8 cellular contexts compared by ENCODE assay signal in genomic region chr1:6358757-6359567, GRCh38. TPM values are rescaled to one million over a fixed set of nuclear protein-coding genes. Genes with fewer than 3 reads are reported as not detected.
A peak's percentile ranks its signal among the peaks of the same experiment; 100 is the strongest.
DNase-seq lines count a peak whose midpoint lies in the region; ATAC-seq lines count a peak whose summit lies in the region.

No MANE protein-coding gene starts in this region.

- H3K4me1 Mint-ChIP-seq in immature natural killer cell, result peaks cover 43 to 49% of the 10 kb centered on the region in 2 donors
- peaks cover 21 to 23% of the 10 kb centered on the region in 2 donors for H3K4me1 Mint-ChIP-seq in stimulated activated naive B cell treated with anti-CD40 and anti-IgM and Interleukin-4, amounts not matched to agents 10 μg/mL and 1 μg/mL and 100 μg/mL, for 72 hours

- H3K36me3 Mint-ChIP-seq in immature natural killer cell, result no peaks in the 10 kb centered on the region
- peaks cover 0 to 4% of the 10 kb centered on the region in 2 donors for H3K36me3 Mint-ChIP-seq in stimulated activated naive B cell treated with anti-CD40 and anti-IgM and Interleukin-4, amounts not matched to agents 10 μg/mL and 1 μg/mL and 100 μg/mL, for 72 hours

- peak overlapping the region; percentile 94 to 96 (median 96) for H3K27ac Mint-ChIP-seq in immature natural killer cell
- H3K27ac Mint-ChIP-seq in stimulated activated naive B cell treated with anti-CD40 and anti-IgM and Interleukin-4, amounts not matched to agents 10 μg/mL and 1 μg/mL and 100 μg/mL, for 72 hours, result peak overlapping the region; percentile 96

- no peaks in the 10 kb centered on the region for H3K9me3 Mint-ChIP-seq in immature natural killer cell
- no peaks in the 10 kb centered on the region for H3K9me3 Mint-ChIP-seq in stimulated activated naive B cell treated with anti-CD40 and anti-IgM and Interleukin-4, amounts not matched to agents 10 μg/mL and 1 μg/mL and 100 μg/mL, for 72 hours

- H3K4me3 Mint-ChIP-seq in immature natural killer cell, result peak overlapping the region; percentile 60 to 83 (median 81)
- H3K4me3 Mint-ChIP-seq in stimulated activated naive B cell treated with anti-CD40 and anti-IgM and Interleukin-4, amounts not matched to agents 10 μg/mL and 1 μg/mL and 100 μg/mL, for 72 hours, result peak overlapping the region; percentile 64 to 72

- peak; percentile 57 to 67 for ATAC-seq in stimulated activated naive B cell treated with anti-CD40 and anti-IgM and Interleukin-4, amounts not matched to agents 10 μg/mL and 1 μg/mL and 100 μg/mL, for 72 hours (replicated peaks)
- ATAC-seq in GM18519 (IDR thresholded peaks at IDR 0.05; ENCODE audit: low FRiP score, unreplicated experiment) (no peak), GM18867 (IDR thresholded peaks at IDR 0.05; ENCODE audit: unreplicated experiment) (no peak)

- DNase-seq in activated T-cell treated with anti-CD3 and anti-CD28 coated beads for 48 hours (ENCODE audit: low read depth) (peak; percentile 37), activated T-cell treated with anti-CD3 and anti-CD28 coated beads for 4 hours (no peak), NCI-H2227 (lab: John Stamatoyannopoulos, UW; ENCODE audit: unreplicated experiment) (peak; percentile 90), amniotic epithelial cell (ENCODE audit: low read depth) (peak; percentile 63), immature natural killer cell (peak; percentile 61 to 64 (median 62))
- DNase-seq in stimulated activated naive B cell treated with anti-CD40 and anti-IgM and Interleukin-4, amounts not matched to agents 10 μg/mL and 1 μg/mL and 100 μg/mL, for 72 hours, result peak; percentile 20

- peaks cover 0 to 10% (median 3%) of the 10 kb centered on the region in 3 donors for H3K27me3 Mint-ChIP-seq in immature natural killer cell (ENCODE audit: low read depth in 3 of 3)
- no peaks in the 10 kb centered on the region for H3K27me3 Mint-ChIP-seq in stimulated activated naive B cell treated with anti-CD40 and anti-IgM and Interleukin-4, amounts not matched to agents 10 μg/mL and 1 μg/mL and 100 μg/mL, for 72 hours

RNA-seq across cellular contexts. Expression of gene ACOT7, which starts 34.6 kb away (rescaled TPM):
- 10 to 100 TPM; 26.7 to 31.2 (median 28.9) TPM for polyA plus RNA-seq in immature natural killer cell

Comparison
In these comparisons a context has a peak if more than half of its experiments do, and no peak if none do; other contexts are left out.
1. ATAC-seq: peak in stimulated activated naive B cell treated with anti-CD40 and anti-IgM and Interleukin-4, amounts not matched to agents 10 μg/mL and 1 μg/mL and 100 μg/mL, for 72 hours (2 of 2); none in GM18519 (single experiment) and GM18867 (single experiment).